In the genomic region with DNA sequence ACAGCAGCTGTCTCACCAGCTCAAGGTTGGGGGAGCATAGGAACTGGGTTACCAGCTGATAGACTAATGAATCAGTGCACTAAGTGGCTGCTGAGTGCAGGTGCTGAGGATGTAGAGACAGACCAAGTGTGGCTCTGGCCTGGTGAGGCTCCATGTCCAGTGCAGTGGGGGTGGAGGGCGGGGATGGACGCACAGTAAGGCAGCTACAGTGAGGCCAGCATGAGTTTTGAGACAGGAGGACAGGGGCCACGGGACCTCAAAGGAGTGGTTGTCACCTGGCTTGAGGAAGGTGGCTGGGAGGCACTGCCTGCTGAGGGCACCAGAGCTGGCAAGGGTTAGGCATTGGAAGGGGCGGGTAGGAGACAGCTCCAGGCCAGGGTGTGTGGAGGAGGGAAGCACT, we compare ENCODE assay signal across 12 cellular contexts. TPM values are rescaled to one million over a fixed set of nuclear protein-coding genes. Genes with fewer than 3 reads are reported as not detected.
DNase-seq lines count a peak whose midpoint lies in the region; ATAC-seq and TF ChIP-seq lines count a peak whose summit lies in the region.
"Had no signal": no experiment of that assay in that cellular context is flagged by ENCODE, and none has a peak within 500 bp of the region (broad histone marks: within the 10 kb centered on the region; RNA-seq: fewer than 3 reads in every experiment).

No MANE protein-coding gene starts in this region.

- H3K36me3 ChIP-seq in mammary epithelial cell (ENCODE audit: insufficient read depth, low read length) (no peaks in the 10 kb centered on the region), stomach (peaks cover 4 to 16% (median 14%) of the 10 kb centered on the region in 4 donors), A673 (ENCODE audit: insufficient read depth, low read length, poor library complexity, severe bottlenecking) (no peaks in the 10 kb centered on the region)
- H3K36me3 ChIP-seq: pancreas had no signal

- H3K4me1 Mint-ChIP-seq in MCF 10A (ENCODE audit: insufficient read depth, unreplicated experiment) (peaks cover 30% of the 10 kb centered on the region), T-cell (peaks cover 54 to 57% (median 54%) of the 10 kb centered on the region in 3 donors), immature natural killer cell (peaks cover 22 to 31% of the 10 kb centered on the region in 2 donors)

- ATAC-seq in T-cell (replicated peaks in 1 of 4), result no peak
- ATAC-seq in GM18873 (IDR thresholded peaks at IDR 0.05; ENCODE audit: low FRiP score, unreplicated experiment), result no peak

- no peak for TF ChIP-seq CTCF in MCF 10A (IDR thresholded peaks at IDR 0.05; ENCODE audit: unreplicated experiment)
- TF ChIP-seq CTCF in mammary epithelial cell (conservative IDR thresholded peaks at IDR 0.05 in 1 of 2, IDR thresholded peaks at IDR 0.05 in 1 of 2; ENCODE audit: extremely low read depth in 1 of 2, insufficient read depth in 1 of 2, low read depth in 1 of 2, low read length in 2 of 2), result no peak
- TF ChIP-seq CTCF in stomach (IDR thresholded peaks at IDR 0.05), result no peak
- no peak for TF ChIP-seq CTCF in A673 (conservative IDR thresholded peaks at IDR 0.05; ENCODE audit: low read depth, low read length)

- H3K27me3 ChIP-seq in mammary epithelial cell (ENCODE audit: insufficient read depth, low read length) (no peaks in the 10 kb centered on the region), stomach (no peaks in the 10 kb centered on the region), A673 (replicated peaks; ENCODE audit: insufficient read depth, low read depth, low read length, poor library complexity) (no peaks in the 10 kb centered on the region)
- H3K27me3 ChIP-seq: pancreas had no signal

- no peak overlapping the region for H3K4me3 ChIP-seq in mammary epithelial cell (replicated peaks in 1 of 3; ENCODE audit: insufficient read depth in 1 of 3, low read depth in 2 of 3, low read length in 3 of 3)
- H3K4me3 ChIP-seq in stomach, result no peak overlapping the region
- no peak overlapping the region for H3K4me3 ChIP-seq in A673 (ENCODE audit: low read depth, low read length, poor library complexity, severe bottlenecking)
- H3K4me3 ChIP-seq: pancreas had no signal

- no peaks in the 10 kb centered on the region for H4K20me1 ChIP-seq in mammary epithelial cell (ENCODE audit: insufficient read depth, low read length)

- H3K4me1 ChIP-seq in mammary epithelial cell (ENCODE audit: insufficient read depth, low read length) (peaks cover 18% of the 10 kb centered on the region), stomach (peaks cover 23 to 51% (median 36%) of the 10 kb centered on the region in 4 donors), A673 (ENCODE audit: insufficient read depth, low read length, poor library complexity, severe bottlenecking) (no peaks in the 10 kb centered on the region)

- H3K27me3 Mint-ChIP-seq in MCF 10A (ENCODE audit: insufficient read depth, unreplicated experiment), result no peaks in the 10 kb centered on the region
- no peaks in the 10 kb centered on the region for H3K27me3 Mint-ChIP-seq in T-cell
- peaks cover 0 to 2% (median 2%) of the 10 kb centered on the region in 3 donors for H3K27me3 Mint-ChIP-seq in immature natural killer cell (ENCODE audit: low read depth in 3 of 3)

- intact Hi-C loops in MCF 10A (cut with micrococcal nuclease), result no loop called here
- intact Hi-C loops in mammary epithelial cell (cut with micrococcal nuclease), result loop anchor here (5.0 kb wide), 1 partner anchor 38 kb away; a partner anchor contains a TSS
- intact Hi-C loops in stomach (cut with DNase I; ENCODE audit: low total_unique reads), result no loop called here
- intact Hi-C loops in A673 (cut with micrococcal nuclease; ENCODE audit: unreplicated experiment), result no loop called here

- no peaks in the 10 kb centered on the region for H3K79me2 ChIP-seq in mammary epithelial cell (ENCODE audit: insufficient read depth, low read length)

- no peak overlapping the region for H3K4me2 ChIP-seq in mammary epithelial cell (ENCODE audit: insufficient read depth, low read depth, low read length)

- TF ChIP-seq POLR2A in stomach (IDR thresholded peaks at IDR 0.05), result no peak

- H3K9me3 Mint-ChIP-seq in MCF 10A (ENCODE audit: unreplicated experiment) (no peaks in the 10 kb centered on the region), T-cell (no peaks in the 10 kb centered on the region), immature natural killer cell (no peaks in the 10 kb centered on the region)

- H3K27ac ChIP-seq in mammary epithelial cell (ENCODE audit: insufficient read depth, low read depth, low read length) (no peak overlapping the region), stomach (peak overlapping the region in 4 of 5 donors; percentile 11 to 85 (median 46)), A673 (ENCODE audit: low read depth, low read length, poor library complexity, severe bottlenecking) (no peak overlapping the region)
- H3K27ac ChIP-seq: pancreas had no signal

- POLR2A ChIA-PET in MCF 10A (lab: Yijun Ruan, JAX) (interaction anchor here (0.6 kb wide), 1 partner anchor 25 kb away, joined by 3 read pairs; no protein-coding TSS in a partner anchor), T-cell (lab: Charles Lee) (interaction anchor here in 1 of 2 donors (0.6 kb wide), 1 partner anchor 15 kb away, joined by 4 read pairs; no protein-coding TSS in a partner anchor), A673 (lab: Charles Lee; ENCODE audit: low non-redundant PET) (no interaction called here)

- H2AFZ ChIP-seq in mammary epithelial cell (ENCODE audit: low read depth, low read length), result no peak overlapping the region

- no peak for TF ChIP-seq EP300 in stomach (IDR thresholded peaks at IDR 0.05)

- in situ Hi-C loops in mammary epithelial cell (cut with MboI; ENCODE audit: low sequenced_read_pairs in 2 of 2), result no loop called here

- no peaks in the 10 kb centered on the region for H3K9me3 ChIP-seq in mammary epithelial cell (replicated peaks; ENCODE audit: insufficient read depth, low read length)
- H3K9me3 ChIP-seq in stomach, result no peaks in the 10 kb centered on the region
- H3K9me3 ChIP-seq in A673 (ENCODE audit: low read depth, low read length, poor library complexity, severe bottlenecking), result no peaks in the 10 kb centered on the region
- H3K9me3 ChIP-seq: pancreas had no signal

- dilution Hi-C loops in mammary epithelial cell (cut with HindIII; ENCODE audit: low sequenced_read_pairs), result no loop called here

- CTCF ChIA-PET in MCF 10A (lab: Yijun Ruan, JAX), result no interaction called here
- CTCF ChIA-PET in mammary epithelial cell (lab: Charles Lee; ENCODE audit: low non-redundant PET), result no interaction called here
- CTCF ChIA-PET in T-cell (lab: Charles Lee), result interaction anchor here in 1 of 2 donors (1.0 to 1.8 kb wide), 3 partner anchors 11 to 37 kb away, joined by 3 to 10 read pairs (median 7); a partner anchor contains a TSS
- CTCF ChIA-PET in A673 (lab: Charles Lee), result no interaction called here

- H3K36me3 Mint-ChIP-seq in MCF 10A (ENCODE audit: insufficient read depth, unreplicated experiment), result no peaks in the 10 kb centered on the region
- peaks cover 23% of the 10 kb centered on the region for H3K36me3 Mint-ChIP-seq in T-cell
- H3K36me3 Mint-ChIP-seq in immature natural killer cell, result peaks cover under 1 to 10% (median 5%) of the 10 kb centered on the region in 3 donors

- no peak overlapping the region for H3K9ac ChIP-seq in mammary epithelial cell (ENCODE audit: insufficient read depth, low read length)

- no peak overlapping the region for H3K4me3 Mint-ChIP-seq in MCF 10A (ENCODE audit: unreplicated experiment)
- peak overlapping the region in 1 of 3 donors; percentile 37 for H3K4me3 Mint-ChIP-seq in T-cell
- peak overlapping the region in 4 of 5 donors; percentile 15 to 66 (median 64) for H3K4me3 Mint-ChIP-seq in immature natural killer cell

- WGBS in mammary epithelial cell (ENCODE audit: low coverage, missing lambda C conversion rate), result 94% methylated on average over 3 of the region's 4 CpGs
- WGBS in stomach, 5 donors, result 85 to 93% (median 91%) methylated on average over 4 of the region's 4 CpGs

- BruUV-seq in MCF 10A (replicated peaks; lab: Mats Ljungman, UMichigan) (no TSS peak), mammary epithelial cell (replicated peaks; lab: Mats Ljungman, UMichigan) (no TSS peak), A673 (replicated peaks; lab: Mats Ljungman, UMichigan) (no TSS peak)

- H3K27ac Mint-ChIP-seq in MCF 10A (ENCODE audit: low read depth, unreplicated experiment), result peak overlapping the region; percentile 3
- peak overlapping the region; percentile 65 to 94 for H3K27ac Mint-ChIP-seq in T-cell
- H3K27ac Mint-ChIP-seq in immature natural killer cell, result peak overlapping the region; percentile 25 to 90 (median 84)

- DNase-seq in MCF 10A (ENCODE audit: unreplicated experiment) (no peak), mammary epithelial cell (no peak), T-cell (no peak), immature natural killer cell (no peak), stomach (no peak), A673 (ENCODE audit: low spot score) (no peak), kidney glomerular epithelial cell (lab: John Stamatoyannopoulos, UW) (no peak)
- DNase-seq: anterior cingulate cortex, NCI-H1417 treated with DMSO at 0.1 percent for 48 hours, NCI-H446 had no signal

RNA-seq across cellular contexts. Expression of a gene that starts 37.0 kb away (rescaled TPM):
- total RNA-seq in MCF 10A (2022) (8.9 and 9.5 TPM in 2 replicates), mammary epithelial cell (10 to 100 TPM in 1 of 2 donors, 1 to 10 TPM in 1; 3.5 to 13.0 TPM), T-cell (10 to 100 TPM; 55.6 to 92.3 (median 77.8) TPM), stomach (10 to 100 TPM in 3 of 5 donors, 1 to 10 TPM in 2; 4.6 to 85.2 (median 10.8) TPM), A673 (2021) (6.3 and 6.4 TPM in 2 replicates)
- polyA plus RNA-seq in mammary epithelial cell (2.4 TPM), immature natural killer cell (1 to 10 TPM in 2 of 3 donors, not detected in 1; 1.0 to 1.4 TPM), stomach (1 to 10 TPM in 1 of 3 donors, under 1 TPM in 2; 0.58 to 1.2 (median 0.76) TPM)
- polyA minus RNA-seq in mammary epithelial cell, result 13.3 TPM

RNA-seq across cellular contexts. Expression of a gene that starts 55.4 kb away (rescaled TPM):
- total RNA-seq in MCF 10A (2022), result 32.2 and 39.8 TPM in 2 replicates
- total RNA-seq in mammary epithelial cell, result 10 to 100 TPM; 21.2 to 34.6 TPM
- polyA plus RNA-seq in mammary epithelial cell, result 30.5 TPM
- 17.2 TPM for polyA minus RNA-seq in mammary epithelial cell
- 10 to 100 TPM; 15.4 to 24.2 (median 16.0) TPM for total RNA-seq in T-cell
- polyA plus RNA-seq in immature natural killer cell, result 10 to 100 TPM; 54.5 to 87.1 (median 81.7) TPM
- 100 to 1,000 TPM in 1 of 5 donors, 10 to 100 TPM in 4; 29.5 to 316 (median 38.4) TPM for total RNA-seq in stomach
- polyA plus RNA-seq in stomach, result 10 to 100 TPM; 40.3 to 49.9 (median 40.6) TPM
- total RNA-seq in A673 (2021), result 63.5 and 68.8 TPM in 2 replicates

Comparison
In these comparisons a context has a peak if more than half of its experiments do, and no peak if none do; other contexts are left out.
1. H3K27ac Mint-ChIP-seq: peak in every context shown above with its lines; median percentile 84 in immature natural killer cell; 80 in T-cell; 3 in MCF 10A.
2. H3K27ac ChIP-seq: peak in stomach (4 of 5); none in mammary epithelial cell (single experiment) and A673 (single experiment).